Comparison of ENCODE assay signal across 14 cellular contexts in the genomic region with DNA sequence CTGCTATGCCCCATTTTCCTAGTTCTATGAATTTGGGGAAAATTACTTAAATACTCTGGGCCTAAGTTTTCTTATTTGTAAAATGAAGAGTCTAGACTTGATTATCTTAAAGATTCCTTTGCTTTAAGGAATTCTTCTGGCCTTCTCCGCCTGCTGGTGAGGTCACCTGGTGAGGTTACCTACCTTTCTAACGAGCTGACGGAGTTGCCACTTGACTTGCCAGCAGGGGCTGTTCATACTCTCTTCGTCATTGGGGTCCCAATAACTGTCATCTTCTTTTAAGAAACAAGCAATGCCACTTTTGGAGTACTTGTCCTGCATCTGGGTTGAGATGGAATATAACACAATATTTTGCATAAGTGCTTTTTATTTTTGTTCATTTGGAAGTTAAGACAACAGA. TPM values are rescaled to one million over a fixed set of nuclear protein-coding genes. Genes with fewer than 3 reads are reported as not detected.
DNase-seq lines count a peak whose midpoint lies in the region; ATAC-seq and TF ChIP-seq lines count a peak whose summit lies in the region.
"Had no signal": no experiment of that assay in that cellular context is flagged by ENCODE, and none has a peak within 500 bp of the region (broad histone marks: within the 10 kb centered on the region; RNA-seq: fewer than 3 reads in every experiment).

No MANE protein-coding gene starts in this region.

- ATAC-seq in CD4-positive, CD25-positive, alpha-beta regulatory T cell (ENCODE audit: low read depth in 2 of 2) = no peak
- no peak for ATAC-seq in body of pancreas
- ATAC-seq: gastroesophageal sphincter, HCT116 had no signal

- H2AFZ ChIP-seq in parathyroid adenoma = no peak overlapping the region

- TF ChIP-seq CTCF in parathyroid adenoma (IDR thresholded peaks at IDR 0.05) (no peak), body of pancreas (IDR thresholded peaks at IDR 0.05) (no peak)

- H3K9me3 ChIP-seq in CD4-positive, CD25-positive, alpha-beta regulatory T cell (ENCODE audit: control insufficient read depth in 2 of 2, low read length in 2 of 2) = no peaks in the 10 kb centered on the region
- no peaks in the 10 kb centered on the region for H3K9me3 ChIP-seq in parathyroid adenoma (ENCODE audit: control insufficient read depth, low read length)
- no peaks in the 10 kb centered on the region for H3K9me3 ChIP-seq in body of pancreas
- H3K9me3 ChIP-seq: gastroesophageal sphincter had no signal

- 90 to 91% methylated on average over 4 of the region's 4 CpGs for WGBS in body of pancreas, 2 donors

- H3K9ac ChIP-seq in parathyroid adenoma = no peak overlapping the region

- no peaks in the 10 kb centered on the region for H3K27me3 ChIP-seq in CD4-positive, CD25-positive, alpha-beta regulatory T cell (ENCODE audit: control insufficient read depth, insufficient read depth, low read length)
- H3K27me3 ChIP-seq in parathyroid adenoma (ENCODE audit: control insufficient read depth, insufficient read depth, low read length) (no peaks in the 10 kb centered on the region), body of pancreas (no peaks in the 10 kb centered on the region)
- H3K27me3 ChIP-seq: gastroesophageal sphincter had no signal

- intact Hi-C loops in dendritic cell treated with granulocyte-macrophage colony-stimulating factor and Interleukin-4, amounts not matched to agents 40 ng/mL and 50 ng/mL, for 4 days (cut with micrococcal nuclease) = loop anchor here (5.0 kb wide), 2 partner anchors 48 to 78 kb away; no protein-coding TSS in a partner anchor
- intact Hi-C loops in body of pancreas (cut with DNase I) = no loop called here

- H3K27ac ChIP-seq in CD4-positive, CD25-positive, alpha-beta regulatory T cell (ENCODE audit: insufficient read depth, low read length, poor library complexity, severe bottlenecking) = peak overlapping the region; percentile 53
- H3K27ac ChIP-seq in parathyroid adenoma = peak overlapping the region; percentile 97
- H3K27ac ChIP-seq in body of pancreas = no peak overlapping the region

- no peak overlapping the region for H3K4me2 ChIP-seq in parathyroid adenoma (ENCODE audit: low read length)

- peaks cover 45% of the 10 kb centered on the region for H3K36me3 ChIP-seq in CD4-positive, CD25-positive, alpha-beta regulatory T cell (ENCODE audit: control insufficient read depth, insufficient read depth, low read length)
- H3K36me3 ChIP-seq in parathyroid adenoma (ENCODE audit: control insufficient read depth, insufficient read depth, low read length) (no peaks in the 10 kb centered on the region), body of pancreas (replicated peaks in 1 of 2; ENCODE audit: insufficient read depth in 1 of 2, low read depth in 2 of 2) (peaks cover 5 to 7% of the 10 kb centered on the region in 2 donors)

- no peaks in the 10 kb centered on the region for H3K27me3 Mint-ChIP-seq in T-helper 2 cell treated with Interferon-gamma antibody and Interleukin-4, amounts not matched to agents 5 μg/mL and 100 μg/mL, for 36 hours (ENCODE audit: low read depth)
- H3K27me3 Mint-ChIP-seq in CD4-positive, CD25-positive, alpha-beta regulatory T cell = no peaks in the 10 kb centered on the region
- H3K27me3 Mint-ChIP-seq in dendritic cell treated with granulocyte-macrophage colony-stimulating factor and Interleukin-4, amounts not matched to agents 40 ng/mL and 50 ng/mL, for 4 days = no peaks in the 10 kb centered on the region

- H3K27ac Mint-ChIP-seq in T-helper 2 cell treated with Interferon-gamma antibody and Interleukin-4, amounts not matched to agents 5 μg/mL and 100 μg/mL, for 36 hours = peak overlapping the region; percentile 64
- H3K27ac Mint-ChIP-seq in CD4-positive, CD25-positive, alpha-beta regulatory T cell = peak overlapping the region; percentile 87 to 90 (median 90)
- peak overlapping the region; percentile 78 for H3K27ac Mint-ChIP-seq in dendritic cell treated with granulocyte-macrophage colony-stimulating factor and Interleukin-4, amounts not matched to agents 40 ng/mL and 50 ng/mL, for 4 days
- H3K27ac Mint-ChIP-seq: brain had no signal

- DNase-seq in T-helper 2 cell treated with Interferon-gamma antibody and Interleukin-4, amounts not matched to agents 5 μg/mL and 100 μg/mL, for 36 hours (ENCODE audit: low spot score) = no peak
- DNase-seq in T-helper 2 cell = no peak
- no peak for DNase-seq in CD4-positive, CD25-positive, alpha-beta regulatory T cell
- DNase-seq in body of pancreas = no peak
- DNase-seq in NCI-H2029 (lab: John Stamatoyannopoulos, UW) = no peak
- no peak for DNase-seq in hypothalamus (lab: John Stamatoyannopoulos, UW)
- DNase-seq: NCI-H1105; NCI-H345; stimulated activated CD4-positive, alpha-beta T cell treated with anti-CD3 and anti-CD28 coated beads, Interleukin-2, amount 100 ng/mL, for 24 hours had no signal

- peak overlapping the region; percentile 99 for H3K4me3 Mint-ChIP-seq in T-helper 2 cell treated with Interferon-gamma antibody and Interleukin-4, amounts not matched to agents 5 μg/mL and 100 μg/mL, for 36 hours
- H3K4me3 Mint-ChIP-seq in CD4-positive, CD25-positive, alpha-beta regulatory T cell = peak overlapping the region in 1 of 4 donors; percentile 51
- H3K4me3 Mint-ChIP-seq in dendritic cell treated with granulocyte-macrophage colony-stimulating factor and Interleukin-4, amounts not matched to agents 40 ng/mL and 50 ng/mL, for 4 days = no peak overlapping the region
- H3K4me3 Mint-ChIP-seq: brain had no signal

- H3K4me3 ChIP-seq in CD4-positive, CD25-positive, alpha-beta regulatory T cell (ENCODE audit: low read depth, low read length) = no peak overlapping the region
- no peak overlapping the region for H3K4me3 ChIP-seq in parathyroid adenoma (ENCODE audit: low read depth, low read length)
- H3K4me3 ChIP-seq in body of pancreas = no peak overlapping the region
- H3K4me3 ChIP-seq: gastroesophageal sphincter had no signal

- peaks cover 11% of the 10 kb centered on the region for H3K79me2 ChIP-seq in parathyroid adenoma

- no peaks in the 10 kb centered on the region for H3K9me3 Mint-ChIP-seq in T-helper 2 cell treated with Interferon-gamma antibody and Interleukin-4, amounts not matched to agents 5 μg/mL and 100 μg/mL, for 36 hours
- peaks cover 0 to 4% (median 0%) of the 10 kb centered on the region in 7 donors for H3K9me3 Mint-ChIP-seq in CD4-positive, CD25-positive, alpha-beta regulatory T cell
- H3K9me3 Mint-ChIP-seq in dendritic cell treated with granulocyte-macrophage colony-stimulating factor and Interleukin-4, amounts not matched to agents 40 ng/mL and 50 ng/mL, for 4 days = peaks cover 9% of the 10 kb centered on the region

- peaks cover 84% of the 10 kb centered on the region for H3K4me1 Mint-ChIP-seq in T-helper 2 cell treated with Interferon-gamma antibody and Interleukin-4, amounts not matched to agents 5 μg/mL and 100 μg/mL, for 36 hours (ENCODE audit: low read depth)
- peaks cover 44 to 87% (median 72%) of the 10 kb centered on the region in 4 donors for H3K4me1 Mint-ChIP-seq in CD4-positive, CD25-positive, alpha-beta regulatory T cell
- H3K4me1 Mint-ChIP-seq in dendritic cell treated with granulocyte-macrophage colony-stimulating factor and Interleukin-4, amounts not matched to agents 40 ng/mL and 50 ng/mL, for 4 days (ENCODE audit: low read depth) = peaks cover 82% of the 10 kb centered on the region
- H3K4me1 Mint-ChIP-seq: brain had no signal

- no peak for TF ChIP-seq POLR2A in body of pancreas (IDR thresholded peaks at IDR 0.05)

- peaks cover 70% of the 10 kb centered on the region for H3K4me1 ChIP-seq in CD4-positive, CD25-positive, alpha-beta regulatory T cell (ENCODE audit: control insufficient read depth, insufficient read depth, low read length, poor library complexity, severe bottlenecking)
- H3K4me1 ChIP-seq in parathyroid adenoma (peaks cover 52% of the 10 kb centered on the region), body of pancreas (peaks cover 36% of the 10 kb centered on the region)

- H3K36me3 Mint-ChIP-seq in T-helper 2 cell treated with Interferon-gamma antibody and Interleukin-4, amounts not matched to agents 5 μg/mL and 100 μg/mL, for 36 hours (ENCODE audit: low read depth) = peaks cover 93% of the 10 kb centered on the region
- peaks cover 45% of the 10 kb centered on the region for H3K36me3 Mint-ChIP-seq in CD4-positive, CD25-positive, alpha-beta regulatory T cell
- H3K36me3 Mint-ChIP-seq in dendritic cell treated with granulocyte-macrophage colony-stimulating factor and Interleukin-4, amounts not matched to agents 40 ng/mL and 50 ng/mL, for 4 days (ENCODE audit: low read depth) = peaks cover 24% of the 10 kb centered on the region
- H3K36me3 Mint-ChIP-seq: brain had no signal

RNA-seq across cellular contexts. Expression of a gene that starts 8.6 kb away (rescaled TPM):
- total RNA-seq in CD4-positive, CD25-positive, alpha-beta regulatory T cell = 29.1 TPM
- 10 to 100 TPM; 57.0 to 93.4 (median 60.7) TPM for polyA plus RNA-seq in CD4-positive, CD25-positive, alpha-beta regulatory T cell
- total RNA-seq in body of pancreas = 10 to 100 TPM; 27.5 to 40.9 TPM

Comparison
In these comparisons a context has a peak if more than half of its experiments do, and no peak if none do; other contexts are left out.
1. H3K27ac ChIP-seq: peak in CD4-positive, CD25-positive, alpha-beta regulatory T cell (single experiment) and parathyroid adenoma (single experiment); none in body of pancreas (0 of 4).
2. Peak in every context shown above with its lines, with median percentiles within 50 percentile points of each other: H3K27ac Mint-ChIP-seq.